Comparison of ENCODE assay signal across 8 cellular contexts in the genomic region with DNA sequence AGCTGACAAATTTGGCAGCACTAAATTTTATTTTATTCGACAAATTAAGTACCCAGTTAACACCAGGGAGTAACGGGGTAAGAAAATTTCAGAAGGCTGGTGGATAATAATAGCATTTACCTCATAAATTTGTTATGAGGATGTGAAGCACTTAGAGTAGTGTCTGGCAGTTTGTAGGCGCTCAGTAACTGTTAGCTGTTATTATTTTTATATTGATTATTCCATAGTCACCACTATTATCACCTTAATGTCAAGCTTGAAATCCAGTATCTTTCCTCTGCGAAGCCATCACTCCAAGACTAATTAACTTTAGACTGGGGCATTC. TPM values are rescaled to one million over a fixed set of nuclear protein-coding genes. Genes with fewer than 3 reads are reported as not detected.
DNase-seq lines count a peak whose midpoint lies in the region; ATAC-seq, FAIRE-seq and TF ChIP-seq lines count a peak whose summit lies in the region.

No MANE protein-coding gene starts in this region.

- TF ChIP-seq POLR2A in uterus (IDR thresholded peaks at IDR 0.05) = no peak

- TF ChIP-seq CTCF in liver (IDR thresholded peaks at IDR 0.05; ENCODE audit: low read depth, low read length, missing input control) = no peak
- no peak for TF ChIP-seq CTCF in uterus (IDR thresholded peaks at IDR 0.05)
- TF ChIP-seq CTCF in GM13976 (IDR thresholded peaks at IDR 0.05; ENCODE audit: borderline replicate concordance, control extremely low read depth, extremely low read depth, insufficient read depth, missing control alignments) = no peak

- no peak for TF ChIP-seq RAD21 in liver (IDR thresholded peaks at IDR 0.05)

- intact Hi-C loops in uterus (cut with DNase I; ENCODE audit: low total_unique reads) = no loop called here

- in situ Hi-C loops in GM13976 (cut with MboI; ENCODE audit: low sequenced_read_pairs, unreplicated experiment) = loop anchor here (10.0 kb wide), 1 partner anchor 105 kb away; no protein-coding TSS in a partner anchor

- H3K36me3 ChIP-seq in ES-I3 (ENCODE audit: insufficient read depth, low read length) = no peaks in the 10 kb centered on the region
- no peaks in the 10 kb centered on the region for H3K36me3 ChIP-seq in liver (ENCODE audit: control insufficient read depth in 4 of 4, insufficient read depth in 3 of 4, low read depth in 1 of 4, low read length in 3 of 4)
- no peaks in the 10 kb centered on the region for H3K36me3 ChIP-seq in uterus

- ATAC-seq in HG03045 (IDR thresholded peaks at IDR 0.05; ENCODE audit: unreplicated experiment) = peak; percentile 3

- no peak for FAIRE-seq in frontal cortex (lab: Jason Lieb, UNC)

- no peaks in the 10 kb centered on the region for H3K9me3 ChIP-seq in ES-I3 (ENCODE audit: control insufficient read depth, insufficient read depth, low read length)
- H3K9me3 ChIP-seq in liver (ENCODE audit: control insufficient read depth in 4 of 4, low read length in 3 of 4) = no peaks in the 10 kb centered on the region
- H3K9me3 ChIP-seq in uterus = no peaks in the 10 kb centered on the region

- DNase-seq in uterus (no peak), GM13976 (ENCODE audit: low spot score) (no peak), frontal cortex (ENCODE audit: low spot score in 2 of 2) (no peak), GOT3 (lab: John Stamatoyannopoulos, UW) (no peak)

- H3K27ac ChIP-seq in angular gyrus (ENCODE audit: low read depth, low read length) (peak overlapping the region; percentile 55), liver (ENCODE audit: low read depth in 1 of 2, low read length in 2 of 2) (peak overlapping the region; percentile 24 to 88), uterus (peak overlapping the region; percentile 83 to 86)

- 23% methylated on average over 4 of the region's 4 CpGs for WGBS in liver

- H3K27me3 ChIP-seq in liver (ENCODE audit: control insufficient read depth in 4 of 4, insufficient read depth in 4 of 4, low read length in 3 of 4) (no peaks in the 10 kb centered on the region), uterus (no peaks in the 10 kb centered on the region)

- H3K4me1 ChIP-seq in ES-I3 (ENCODE audit: insufficient read depth, low read length) = no peaks in the 10 kb centered on the region; the same call in 1 of the 2 replicates
- peaks cover 0 to 13% (median 7%) of the 10 kb centered on the region in 4 donors for H3K4me1 ChIP-seq in liver (ENCODE audit: control insufficient read depth in 4 of 4, insufficient read depth in 4 of 4, low read length in 3 of 4)
- peaks cover 0 to 3% of the 10 kb centered on the region in 2 donors for H3K4me1 ChIP-seq in uterus

- H3K4me3 ChIP-seq in liver (ENCODE audit: low read depth in 1 of 3, low read length in 3 of 3) = peak overlapping the region; percentile 58 to 99 (median 74)
- H3K4me3 ChIP-seq in uterus = peak overlapping the region; percentile 78 to 87

- H3K9ac ChIP-seq in ES-I3 (ENCODE audit: low read depth, low read length) = peak overlapping the region; percentile 98
- H3K9ac ChIP-seq in liver (ENCODE audit: low read depth in 1 of 2, low read length in 2 of 2) = peak overlapping the region; percentile 83 to 94

TF ChIP-seq in liver, 16 proteins besides CTCF, POLR2A, EP300 and RAD21:
- TF ChIP-seq, protein P1, sequence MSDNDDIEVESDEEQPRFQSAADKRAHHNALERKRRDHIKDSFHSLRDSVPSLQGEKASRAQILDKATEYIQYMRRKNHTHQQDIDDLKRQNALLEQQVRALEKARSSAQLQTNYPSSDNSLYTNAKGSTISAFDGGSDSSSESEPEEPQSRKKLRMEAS (IDR thresholded peaks at IDR 0.05) = no peak
- TF ChIP-seq TAF1 (conservative IDR thresholded peaks at IDR 0.05) (no peak), EGR1 (IDR thresholded peaks at IDR 0.05; ENCODE audit: low read depth in 2 of 2) (no peak), FOXA2 (IDR thresholded peaks at IDR 0.05) (no peak)
- TF ChIP-seq, protein P2, sequence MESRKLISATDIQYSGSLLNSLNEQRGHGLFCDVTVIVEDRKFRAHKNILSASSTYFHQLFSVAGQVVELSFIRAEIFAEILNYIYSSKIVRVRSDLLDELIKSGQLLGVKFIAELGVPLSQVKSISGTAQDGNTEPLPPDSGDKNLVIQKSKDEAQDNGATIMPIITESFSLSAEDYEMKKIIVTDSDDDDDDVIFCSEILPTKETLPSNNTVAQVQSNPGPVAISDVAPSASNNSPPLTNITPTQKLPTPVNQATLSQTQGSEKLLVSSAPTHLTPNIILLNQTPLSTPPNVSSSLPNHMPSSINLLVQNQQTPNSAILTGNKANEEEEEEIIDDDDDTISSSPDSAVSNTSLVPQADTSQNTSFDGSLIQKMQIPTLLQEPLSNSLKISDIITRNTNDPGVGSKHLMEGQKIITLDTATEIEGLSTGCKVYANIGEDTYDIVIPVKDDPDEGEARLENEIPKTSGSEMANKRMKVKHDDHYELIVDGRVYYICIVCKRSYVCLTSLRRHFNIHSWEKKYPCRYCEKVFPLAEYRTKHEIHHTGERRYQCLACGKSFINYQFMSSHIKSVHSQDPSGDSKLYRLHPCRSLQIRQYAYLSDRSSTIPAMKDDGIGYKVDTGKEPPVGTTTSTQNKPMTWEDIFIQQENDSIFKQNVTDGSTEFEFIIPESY (IDR thresholded peaks at IDR 0.05) = no peak

RNA-seq across cellular contexts. Expression of a gene that starts 0.6 kb away (rescaled TPM):
- total RNA-seq in liver (10 to 100 TPM; 33.5 to 37.8 TPM), uterus (10 to 100 TPM; 30.0 to 83.6 (median 76.6) TPM), frontal cortex (41.2 TPM)
- 10 to 100 TPM; 16.6 to 25.3 TPM for polyA plus RNA-seq in liver

RNA-seq across cellular contexts. Expression of a gene that starts 28.6 kb away (rescaled TPM):
- total RNA-seq in liver (10 to 100 TPM in 1 of 2 donors, 1 to 10 TPM in 1; 5.1 to 23.5 TPM), uterus (10 to 100 TPM; 20.4 to 93.0 (median 56.5) TPM), frontal cortex (16.3 TPM)
- 1 to 10 TPM; 6.1 to 7.4 TPM for polyA plus RNA-seq in liver
